ENCODE assay signal across 19 cellular contexts in the genomic region with DNA sequence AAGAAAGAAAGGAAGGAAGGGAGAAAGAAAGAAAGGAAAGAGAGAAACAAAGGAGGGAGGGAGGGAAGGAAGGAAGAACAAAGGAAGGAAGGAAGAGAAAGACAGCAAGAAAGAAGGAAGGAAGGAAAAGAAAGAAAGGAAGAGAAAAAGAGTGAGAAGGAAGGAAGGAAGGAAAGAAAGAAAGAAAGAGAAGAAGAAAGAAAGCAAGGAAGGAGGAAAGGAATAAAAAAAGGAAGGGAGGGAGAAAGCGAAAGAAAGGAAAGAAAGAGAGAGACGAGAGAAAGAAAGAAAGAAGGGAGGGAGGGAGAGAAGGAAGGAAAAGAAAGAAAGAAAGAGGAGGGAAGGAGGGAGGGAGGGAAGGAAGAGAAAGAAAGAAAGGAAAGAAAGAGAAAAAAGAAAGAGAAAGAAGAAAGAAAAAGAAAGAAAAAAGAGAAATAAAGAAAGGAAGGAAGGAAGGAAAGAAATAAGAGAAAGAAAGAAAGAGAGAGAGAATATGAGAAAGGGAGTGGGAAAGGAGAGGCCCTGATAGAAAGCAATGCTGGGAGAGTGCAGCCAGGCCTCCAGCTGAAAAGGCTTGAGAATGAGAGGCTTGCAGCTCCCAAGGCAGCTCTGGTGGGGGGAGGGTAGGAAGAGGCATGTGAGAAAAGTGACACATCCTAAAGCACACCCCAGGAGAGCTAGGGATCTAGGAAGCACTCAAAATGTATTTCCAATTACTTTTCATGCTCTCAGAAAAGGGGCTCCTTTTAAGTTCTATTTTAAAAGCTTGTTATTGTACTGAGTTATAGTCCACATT.
DNase-seq lines count a peak whose midpoint lies in the region; ATAC-seq and FAIRE-seq lines count a peak whose summit lies in the region.
"Had no signal": no experiment of that assay in that cellular context is flagged by ENCODE, and none has a peak within 500 bp of the region (broad histone marks: within the 10 kb centered on the region; RNA-seq: fewer than 3 reads in every experiment).

No MANE protein-coding gene starts in this region.

- no peak for ATAC-seq in HG02571 (IDR thresholded peaks at IDR 0.05; ENCODE audit: unreplicated experiment)
- ATAC-seq in HG02642 (IDR thresholded peaks at IDR 0.05; ENCODE audit: poor library complexity, unreplicated experiment), result no peak
- ATAC-seq: activated CD8-positive, alpha-beta memory T cell treated with anti-CD3 and anti-CD28 coated beads, Interleukin-2, amount 10 ng/mL, durations not matched to agents 7 days and 5 days; activated T-cell treated with anti-CD3 and anti-CD28 coated beads, Interleukin-2, amount 50 U/mL, for 72 hours; sciatic nerve had no signal

- FAIRE-seq in GM19239 (lab: Jason Lieb, UNC), result peak; percentile 21

- DNase-seq in NCI-H1417 (lab: John Stamatoyannopoulos, UW), result peak in 2 of 3 experiments; percentile 16 to 60
- DNase-seq in NCI-H1417 treated with DMSO at 0.1 percent for 48 hours (lab: John Stamatoyannopoulos, UW), result no peak
- DNase-seq in GM19239 (ENCODE audit: insufficient read length, low spot score), result no peak
- peak; percentile 11 for DNase-seq in RKO (ENCODE audit: low spot score)
- DNase-seq in islet precursor cell, result peak; percentile 71
- no peak for DNase-seq in SKM-1 (lab: John Stamatoyannopoulos, UW; ENCODE audit: unreplicated experiment)
- DNase-seq: 8988T; activated B cell treated with CpG ODN at 0.5 μM for 24 hours; activated CD4-positive, alpha-beta T cell treated with anti-CD3 and anti-CD28 coated beads, Interleukin-2, amount 50 U/mL, for 1 hour; activated CD8-positive, alpha-beta memory T cell treated with anti-CD3 and anti-CD28 coated beads, Interleukin-2, amount 10 ng/mL, durations not matched to agents 7 days and 5 days; activated naive CD4-positive, alpha-beta T cell treated with Interleukin-2 at 50 U/mL for 16 hours; caudate nucleus; HCEC 1CT; NCI-H187; testis had no signal

Comparison
In these comparisons a context has a peak if more than half of its experiments do, and no peak if none do; other contexts are left out.
1. DNase-seq: peak in NCI-H1417 (2 of 3), RKO (single experiment) and islet precursor cell (single experiment); none in NCI-H1417 treated with DMSO at 0.1 percent for 48 hours (single experiment), GM19239 (single experiment) and SKM-1 (single experiment).